1 cellular context compared by ENCODE assay signal in genomic region chr10:79380125-79380917, GRCh38.
TF ChIP-seq lines count a peak whose summit lies in the region.

No MANE protein-coding gene starts in this region.

TF ChIP-seq in H1, 55 proteins besides CTCF, POLR2A, EP300 and RAD21:
- TF ChIP-seq SP2 (IDR thresholded peaks at IDR 0.05; ENCODE audit: low read length) (no peak), FOSL1 (IDR thresholded peaks at IDR 0.05; ENCODE audit: insufficient read depth, low read depth, low read length) (no peak)
TF ChIP-seq in H1: peak in this region for 0.
